10 cellular contexts compared by ENCODE assay signal in the genomic region with DNA sequence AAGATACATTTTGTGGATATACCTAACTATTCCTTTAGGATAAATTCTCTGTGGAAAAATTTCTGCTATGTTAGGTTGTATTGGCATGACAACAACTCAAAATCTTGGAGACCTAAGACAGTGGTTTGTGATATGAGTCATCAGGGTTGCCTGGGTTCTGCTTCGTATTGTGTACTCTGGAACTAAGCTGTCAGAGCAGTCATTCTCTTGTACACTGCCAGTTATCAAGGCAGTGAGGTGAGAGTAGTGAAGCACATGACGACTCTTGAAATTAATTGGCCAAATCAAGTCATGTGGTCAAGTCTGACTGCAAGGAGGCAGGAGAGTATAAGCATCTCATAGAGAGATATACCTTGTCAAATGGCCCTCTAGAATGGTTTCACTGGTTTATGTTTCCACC.
DNase-seq lines count a peak whose midpoint lies in the region; ATAC-seq and TF ChIP-seq lines count a peak whose summit lies in the region.
"Had no signal": no experiment of that assay in that cellular context is flagged by ENCODE, and none has a peak within 500 bp of the region (broad histone marks: within the 10 kb centered on the region; RNA-seq: fewer than 3 reads in every experiment).

No MANE protein-coding gene starts in this region.

- no peak overlapping the region for H3K4me3 Mint-ChIP-seq in activated naive CD4-positive, alpha-beta T cell treated with anti-CD3 and anti-CD28 coated beads for 36 hours
- H3K4me3 Mint-ChIP-seq: nephron had no signal

- TF ChIP-seq POLR2A in esophagus muscularis mucosa (IDR thresholded peaks at IDR 0.05; ENCODE audit: low read depth) = no peak

- H3K27ac Mint-ChIP-seq in activated naive CD4-positive, alpha-beta T cell treated with anti-CD3 and anti-CD28 coated beads for 36 hours = no peak overlapping the region
- H3K27ac Mint-ChIP-seq: nephron had no signal

- peak; percentile 4 for DNase-seq in activated naive CD4-positive, alpha-beta T cell treated with anti-CD3 and anti-CD28 coated beads for 36 hours
- no peak for DNase-seq in activated naive CD4-positive, alpha-beta T cell (lab: John Stamatoyannopoulos, UW)
- DNase-seq in astrocyte of the cerebellum (ENCODE audit: low read depth) (peak; percentile 59), upper lobe of right lung (no peak), esophagus muscularis mucosa (ENCODE audit: extremely low spot score) (no peak)
- DNase-seq in stimulated activated naive CD8-positive, alpha-beta T cell treated with anti-CD3 and anti-CD28 coated beads, Interleukin-15, Interleukin-2, amounts not matched to agents 100 U/mL and 50 U/mL, for 24 hours = no peak
- DNase-seq: SIG-M5 had no signal

- no peak overlapping the region for H3K27ac ChIP-seq in upper lobe of right lung
- H3K27ac ChIP-seq in esophagus muscularis mucosa (replicated peaks in 1 of 4) = no peak overlapping the region

- TF ChIP-seq CTCF in astrocyte of the cerebellum (IDR thresholded peaks at IDR 0.05; ENCODE audit: low read depth, low read length, missing control alignments) (no peak), upper lobe of right lung (IDR thresholded peaks at IDR 0.05) (no peak), esophagus muscularis mucosa (IDR thresholded peaks at IDR 0.05) (no peak)

- H3K9me3 ChIP-seq in upper lobe of right lung (no peaks in the 10 kb centered on the region), esophagus muscularis mucosa (no peaks in the 10 kb centered on the region)

- no peaks in the 10 kb centered on the region for H3K9me3 Mint-ChIP-seq in activated naive CD4-positive, alpha-beta T cell treated with anti-CD3 and anti-CD28 coated beads for 36 hours
- H3K9me3 Mint-ChIP-seq: nephron had no signal

- intact Hi-C loops in activated naive CD4-positive, alpha-beta T cell treated with anti-CD3 and anti-CD28 coated beads for 36 hours (cut with micrococcal nuclease) = no loop called here
- intact Hi-C loops in upper lobe of right lung (cut with DNase I) = no loop called here
- intact Hi-C loops in esophagus muscularis mucosa (cut with DNase I) = no loop called here

- no peaks in the 10 kb centered on the region for H3K36me3 Mint-ChIP-seq in activated naive CD4-positive, alpha-beta T cell treated with anti-CD3 and anti-CD28 coated beads for 36 hours (ENCODE audit: low read depth)

- peaks cover under 1% of the 10 kb centered on the region for H3K27me3 Mint-ChIP-seq in activated naive CD4-positive, alpha-beta T cell treated with anti-CD3 and anti-CD28 coated beads for 36 hours (ENCODE audit: low read depth)

- CTCF ChIA-PET in activated naive CD4-positive, alpha-beta T cell treated with anti-CD3 and anti-CD28 coated beads for 36 hours (lab: Charles Lee) = no interaction called here

- peak; percentile 77 for ATAC-seq in HG03378 (IDR thresholded peaks at IDR 0.05; ENCODE audit: unreplicated experiment)
- peak; percentile 49 for ATAC-seq in stimulated activated naive CD8-positive, alpha-beta T cell treated with anti-CD3 and anti-CD28 coated beads, Interleukin-15, Interleukin-2, amounts not matched to agents 100 U/mL and 50 U/mL, for 24 hours
- no peak for ATAC-seq in upper lobe of right lung
- no peak for ATAC-seq in HG02763 (IDR thresholded peaks at IDR 0.05; ENCODE audit: unreplicated experiment)

- in situ Hi-C loops in astrocyte of the cerebellum (cut with HindIII; ENCODE audit: low sequenced_read_pairs) = no loop called here

- H3K36me3 ChIP-seq in upper lobe of right lung = no peaks in the 10 kb centered on the region
- H3K36me3 ChIP-seq in esophagus muscularis mucosa = no peaks in the 10 kb centered on the region

- H3K4me1 ChIP-seq in upper lobe of right lung = no peaks in the 10 kb centered on the region
- H3K4me1 ChIP-seq in esophagus muscularis mucosa = no peaks in the 10 kb centered on the region

- H3K4me1 Mint-ChIP-seq in activated naive CD4-positive, alpha-beta T cell treated with anti-CD3 and anti-CD28 coated beads for 36 hours (ENCODE audit: low read depth) = no peaks in the 10 kb centered on the region
- H3K4me1 Mint-ChIP-seq: nephron had no signal

- H3K27me3 ChIP-seq in upper lobe of right lung (no peaks in the 10 kb centered on the region), esophagus muscularis mucosa (no peaks in the 10 kb centered on the region)

- H3K4me3 ChIP-seq in astrocyte of the cerebellum (ENCODE audit: low read depth, low read length) (no peak overlapping the region), upper lobe of right lung (no peak overlapping the region), esophagus muscularis mucosa (no peak overlapping the region)

- WGBS in esophagus muscularis mucosa = 55% methylated on average over 2 of the region's 2 CpGs

- no peak for TF ChIP-seq EP300 in esophagus muscularis mucosa (IDR thresholded peaks at IDR 0.05)

Comparison
In these comparisons a context has a peak if more than half of its experiments do, and no peak if none do; other contexts are left out.
1. DNase-seq: peak in activated naive CD4-positive, alpha-beta T cell treated with anti-CD3 and anti-CD28 coated beads for 36 hours (single experiment) and astrocyte of the cerebellum (single experiment); none in activated naive CD4-positive, alpha-beta T cell (0 of 4), stimulated activated naive CD8-positive, alpha-beta T cell treated with anti-CD3 and anti-CD28 coated beads, Interleukin-15, Interleukin-2, amounts not matched to agents 100 U/mL and 50 U/mL, for 24 hours (single experiment), upper lobe of right lung (single experiment) and esophagus muscularis mucosa (single experiment).
2. ATAC-seq: peak in HG03378 (single experiment) and stimulated activated naive CD8-positive, alpha-beta T cell treated with anti-CD3 and anti-CD28 coated beads, Interleukin-15, Interleukin-2, amounts not matched to agents 100 U/mL and 50 U/mL, for 24 hours (single experiment); none in upper lobe of right lung (single experiment) and HG02763 (single experiment).